In the genomic region with DNA sequence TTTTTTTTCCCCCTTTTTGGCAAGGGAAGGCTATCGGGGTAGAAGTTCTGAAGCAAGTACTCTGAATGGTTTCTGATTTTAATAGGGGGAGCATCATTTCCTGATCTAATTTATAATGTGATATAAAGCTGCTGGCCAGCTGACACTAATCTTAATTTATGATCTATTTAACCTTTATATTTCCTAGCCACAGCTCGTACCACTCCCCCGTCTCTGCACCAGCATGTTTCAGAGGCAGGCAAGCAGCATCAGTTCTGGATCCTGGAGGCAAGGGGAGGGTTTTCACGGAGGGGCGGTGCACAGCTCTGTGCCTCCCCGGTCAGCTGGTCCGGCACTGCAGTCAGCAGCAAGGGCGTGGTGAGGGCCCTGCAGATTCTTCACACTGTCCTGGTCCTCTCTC, we compare ENCODE assay signal across 23 cellular contexts. TPM values are rescaled to one million over a fixed set of nuclear protein-coding genes. Genes with fewer than 3 reads are reported as not detected.
"Had no signal": no experiment of that assay in that cellular context is flagged by ENCODE, and none has a peak within 500 bp of the region (broad histone marks: within the 10 kb centered on the region; RNA-seq: fewer than 3 reads in every experiment).

No MANE protein-coding gene starts in this region.

- H3K4me2 ChIP-seq: KMS-11 had no signal

- H3K27ac ChIP-seq: HL-60, KMS-11, RWPE1 had no signal

- H3K9ac ChIP-seq: KMS-11 had no signal

- ATAC-seq: K562, Panc1, PC-3 had no signal

- H3K27me3 Mint-ChIP-seq: IgD-negative memory B cell had no signal

- DNase-seq: Kasumi-1, MM.1S, NCI-H1092 treated with DMSO at 0.1 percent for 48 hours, NCI-H1436, NCI-H187, NCI-H2029, NCI-H2081 treated with DMSO at 0.1 percent for 48 hours, NCI-H2171, NCI-H226, NCI-H446, NCI-H510A, NCI-H524 treated with DMSO at 0.1 percent for 48 hours, NCI-H69, NCI-H774, PC-3, SHP77 had no signal

- H3K4me3 ChIP-seq: K562 had no signal

RNA-seq across cellular contexts. Expression of gene MGMT, which starts 30.0 kb away (rescaled TPM):
- total RNA-seq: M059J had no signal
